ENCODE assay signal across 8 cellular contexts in the genomic region with DNA sequence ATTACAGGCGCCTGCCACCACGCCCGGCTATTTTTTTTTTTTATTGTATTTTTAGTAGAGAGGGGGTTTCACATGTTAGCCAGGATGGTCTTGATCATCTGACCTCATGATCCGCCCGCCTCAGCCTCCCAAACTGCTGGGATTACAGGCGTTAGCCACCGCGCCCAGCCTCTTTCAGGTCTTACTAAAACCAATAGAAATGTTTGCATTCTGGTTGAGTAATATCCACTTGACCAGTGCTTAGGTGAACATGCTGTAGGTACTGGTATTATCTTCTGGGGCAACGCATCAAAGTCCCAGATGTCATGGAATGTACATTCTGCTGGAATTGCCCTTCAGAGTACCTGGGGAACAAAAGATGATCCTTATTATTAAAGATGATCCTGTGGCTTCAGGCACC. TPM values are rescaled to one million over a fixed set of nuclear protein-coding genes. Genes with fewer than 3 reads are reported as not detected.
A peak's percentile ranks its signal among the peaks of the same experiment; 100 is the strongest.
DNase-seq lines count a peak whose midpoint lies in the region; ATAC-seq and TF ChIP-seq lines count a peak whose summit lies in the region.
"Not testable (repeated sequence)": the region's sequence is repeated elsewhere in the genome, so short reads cannot be mapped to it uniquely, and the experiment has no call there.
"Had no signal": no experiment of that assay in that cellular context is flagged by ENCODE, and none has a peak within 500 bp of the region (broad histone marks: within the 10 kb centered on the region; RNA-seq: fewer than 3 reads in every experiment).

No MANE protein-coding gene starts in this region.

- not testable (repeated sequence) for H3K9me3 Mint-ChIP-seq in Calu3 (ENCODE audit: low read depth, unreplicated experiment); T-helper 2 cell treated with Interferon-gamma antibody and Interleukin-4, amounts not matched to agents 5 μg/mL and 100 μg/mL, for 36 hours; activated naive CD8-positive, alpha-beta T cell (ENCODE audit: low read depth); progenitor cell of endocrine pancreas (ENCODE audit: low read depth)
- H3K9me3 Mint-ChIP-seq in naive thymus-derived CD4-positive, alpha-beta T cell = peaks cover 0 to 14% (median 0%) of the 10 kb centered on the region in 11 donors

- peaks cover 12% of the 10 kb centered on the region for H3K27me3 Mint-ChIP-seq in Calu3 (ENCODE audit: unreplicated experiment)
- not testable (repeated sequence) for H3K27me3 Mint-ChIP-seq in T-helper 2 cell treated with Interferon-gamma antibody and Interleukin-4, amounts not matched to agents 5 μg/mL and 100 μg/mL, for 36 hours (ENCODE audit: low read depth); activated naive CD8-positive, alpha-beta T cell; progenitor cell of endocrine pancreas
- peaks cover 0 to 11% (median 0%) of the 10 kb centered on the region in 5 donors for H3K27me3 Mint-ChIP-seq in naive thymus-derived CD4-positive, alpha-beta T cell

- not testable (repeated sequence) for H3K27ac Mint-ChIP-seq in Calu3 (ENCODE audit: unreplicated experiment); T-helper 2 cell treated with Interferon-gamma antibody and Interleukin-4, amounts not matched to agents 5 μg/mL and 100 μg/mL, for 36 hours; progenitor cell of endocrine pancreas
- peak overlapping the region; percentile 46 for H3K27ac Mint-ChIP-seq in activated naive CD8-positive, alpha-beta T cell
- peak overlapping the region in 5 of 9 donors; percentile 79 to 100 (median 99) for H3K27ac Mint-ChIP-seq in naive thymus-derived CD4-positive, alpha-beta T cell

- peaks cover 14 to 26% (median 16%) of the 10 kb centered on the region in 3 experiments for H3K36me3 ChIP-seq in naive thymus-derived CD4-positive, alpha-beta T cell (ENCODE audit: control insufficient read depth in 2 of 3, insufficient read depth in 3 of 3, low read length in 3 of 3)

- POLR2A ChIA-PET in naive thymus-derived CD4-positive, alpha-beta T cell (lab: Charles Lee) = interaction anchor here (0.7 to 5.2 kb wide), 6 partner anchors 8 to 308 kb away, joined by 3 to 73 read pairs (median 4); a partner anchor contains a TSS

- not testable (repeated sequence) for ATAC-seq in naive thymus-derived CD4-positive, alpha-beta T cell

- not testable (repeated sequence) for DNase-seq in Calu3; T-helper 2 cell treated with Interferon-gamma antibody and Interleukin-4, amounts not matched to agents 5 μg/mL and 100 μg/mL, for 36 hours (ENCODE audit: low spot score); naive thymus-derived CD4-positive, alpha-beta T cell; progenitor cell of endocrine pancreas (ENCODE audit: low spot score, unreplicated experiment)
- DNase-seq in NCI-H748 (lab: John Stamatoyannopoulos, UW; ENCODE audit: unreplicated experiment) = peak; percentile 7

- H3K4me1 Mint-ChIP-seq in Calu3 (ENCODE audit: low read depth, unreplicated experiment) = peaks cover 32% of the 10 kb centered on the region
- H3K4me1 Mint-ChIP-seq in T-helper 2 cell treated with Interferon-gamma antibody and Interleukin-4, amounts not matched to agents 5 μg/mL and 100 μg/mL, for 36 hours (ENCODE audit: low read depth) = peaks cover 20% of the 10 kb centered on the region
- H3K4me1 Mint-ChIP-seq in activated naive CD8-positive, alpha-beta T cell (ENCODE audit: low read depth) = peaks cover 19% of the 10 kb centered on the region
- peaks cover 6 to 34% (median 25%) of the 10 kb centered on the region in 7 donors for H3K4me1 Mint-ChIP-seq in naive thymus-derived CD4-positive, alpha-beta T cell
- H3K4me1 Mint-ChIP-seq in progenitor cell of endocrine pancreas (ENCODE audit: low read depth) = not testable (repeated sequence)

- not testable (repeated sequence) for TF ChIP-seq CTCF in 22Rv1 (IDR thresholded peaks at IDR 0.05); Calu3 (IDR thresholded peaks at IDR 0.05; ENCODE audit: unreplicated experiment); progenitor cell of endocrine pancreas (IDR thresholded peaks at IDR 0.05; ENCODE audit: unreplicated experiment)

- H3K4me3 ChIP-seq in naive thymus-derived CD4-positive, alpha-beta T cell (ENCODE audit: low read length) = not testable (repeated sequence)

- CTCF ChIA-PET in Calu3 (lab: Charles Lee) = not testable (repeated sequence)
- CTCF ChIA-PET in naive thymus-derived CD4-positive, alpha-beta T cell (lab: Charles Lee) = interaction anchor here (0.6 to 0.7 kb wide), 2 partner anchors 9 to 518 kb away, joined by 3 to 5 read pairs; a partner anchor contains a TSS

- BruUV-seq in Calu3 (replicated peaks; lab: Mats Ljungman, UMichigan) = not testable (repeated sequence)

- H3K36me3 Mint-ChIP-seq in Calu3 (ENCODE audit: insufficient read depth, unreplicated experiment) (peaks cover 70% of the 10 kb centered on the region), progenitor cell of endocrine pancreas (ENCODE audit: insufficient read depth) (peaks cover 20% of the 10 kb centered on the region)
- peaks cover 22% of the 10 kb centered on the region for H3K36me3 Mint-ChIP-seq in T-helper 2 cell treated with Interferon-gamma antibody and Interleukin-4, amounts not matched to agents 5 μg/mL and 100 μg/mL, for 36 hours (ENCODE audit: low read depth)
- H3K36me3 Mint-ChIP-seq in activated naive CD8-positive, alpha-beta T cell = not testable (repeated sequence)
- peaks cover 7 to 20% (median 17%) of the 10 kb centered on the region in 5 donors for H3K36me3 Mint-ChIP-seq in naive thymus-derived CD4-positive, alpha-beta T cell

- not testable (repeated sequence) for H3K4me1 ChIP-seq in naive thymus-derived CD4-positive, alpha-beta T cell (ENCODE audit: control insufficient read depth in 2 of 2, insufficient read depth in 2 of 2, low read length in 2 of 2)

- intact Hi-C loops in Calu3 (cut with micrococcal nuclease; ENCODE audit: unreplicated experiment) = not testable (repeated sequence)
- intact Hi-C loops in naive thymus-derived CD4-positive, alpha-beta T cell (cut with micrococcal nuclease) = loop anchor here in 1 of 2 donors (10.0 kb wide), 2 partner anchors 594 to 856 kb away; a partner anchor contains a TSS

- not testable (repeated sequence) for H3K27me3 ChIP-seq in naive thymus-derived CD4-positive, alpha-beta T cell (ENCODE audit: control insufficient read depth in 2 of 2, insufficient read depth in 2 of 2, low read length in 2 of 2)

- peak overlapping the region; percentile 99 for H3K4me3 Mint-ChIP-seq in Calu3 (ENCODE audit: low read depth, unreplicated experiment)
- H3K4me3 Mint-ChIP-seq in T-helper 2 cell treated with Interferon-gamma antibody and Interleukin-4, amounts not matched to agents 5 μg/mL and 100 μg/mL, for 36 hours = peak overlapping the region; percentile 71
- H3K4me3 Mint-ChIP-seq in activated naive CD8-positive, alpha-beta T cell; naive thymus-derived CD4-positive, alpha-beta T cell: not testable (repeated sequence)
- H3K4me3 Mint-ChIP-seq in progenitor cell of endocrine pancreas (ENCODE audit: low read depth) = peak overlapping the region; percentile 32

- H3K9me3 ChIP-seq in naive thymus-derived CD4-positive, alpha-beta T cell (ENCODE audit: control insufficient read depth in 2 of 3, low read length in 3 of 3) = not testable (repeated sequence)

- H3K27ac ChIP-seq in 22Rv1 = peak overlapping the region; percentile 23; the same call in 1 of the 2 replicates
- H3K27ac ChIP-seq in naive thymus-derived CD4-positive, alpha-beta T cell (ENCODE audit: low read depth, low read length) = not testable (repeated sequence)

RNA-seq across cellular contexts. Expression of a gene that starts 8.5 kb away (rescaled TPM):
- total RNA-seq in Calu3 (2022) (75.9 and 83.3 TPM in 2 replicates), progenitor cell of endocrine pancreas (67.6 and 67.7 TPM in 2 replicates)
- total RNA-seq in naive thymus-derived CD4-positive, alpha-beta T cell = 10 to 100 TPM; 37.7 to 63.0 (median 55.1) TPM
- 10 to 100 TPM; 75.1 to 76.4 TPM for polyA plus RNA-seq in naive thymus-derived CD4-positive, alpha-beta T cell

RNA-seq across cellular contexts. Expression of a gene that starts 17.5 kb away (rescaled TPM):
- 45.1 TPM in 2 replicates for total RNA-seq in Calu3 (2022)
- total RNA-seq in naive thymus-derived CD4-positive, alpha-beta T cell = 10 to 100 TPM; 25.4 to 59.6 (median 38.8) TPM
- 10 to 100 TPM; 23.5 to 30.7 TPM for polyA plus RNA-seq in naive thymus-derived CD4-positive, alpha-beta T cell
- 44.7 and 47.5 TPM in 2 replicates for total RNA-seq in progenitor cell of endocrine pancreas

RNA-seq across cellular contexts. Expression of a gene that starts 17.6 kb away (rescaled TPM):
- total RNA-seq in Calu3 (2022) = 75.8 and 79.9 TPM in 2 replicates
- 10 to 100 TPM; 48.7 to 85.7 (median 68.5) TPM for total RNA-seq in naive thymus-derived CD4-positive, alpha-beta T cell
- 10 to 100 TPM; 62.2 to 68.8 TPM for polyA plus RNA-seq in naive thymus-derived CD4-positive, alpha-beta T cell
- 77.7 and 78.9 TPM in 2 replicates for total RNA-seq in progenitor cell of endocrine pancreas

RNA-seq across cellular contexts. Expression of a gene that starts 35.4 kb away (rescaled TPM):
- total RNA-seq in Calu3 (2022) (2.8 and 2.9 TPM in 2 replicates), progenitor cell of endocrine pancreas (3.1 and 4.0 TPM in 2 replicates)
- 1 to 10 TPM; 2.1 to 5.0 (median 3.3) TPM for total RNA-seq in naive thymus-derived CD4-positive, alpha-beta T cell
- under 1 TPM in 1 of 2 donors, not detected in 1; 0.15 TPM for polyA plus RNA-seq in naive thymus-derived CD4-positive, alpha-beta T cell
- total RNA-seq: G401 had no signal

RNA-seq across cellular contexts. Expression of a gene that starts 44.1 kb away (rescaled TPM):
- total RNA-seq in Calu3 (2022) = 54.2 and 59.8 TPM in 2 replicates
- total RNA-seq in naive thymus-derived CD4-positive, alpha-beta T cell = 10 to 100 TPM; 28.5 to 47.6 (median 37.8) TPM
- 10 to 100 TPM; 10.5 to 20.9 TPM for polyA plus RNA-seq in naive thymus-derived CD4-positive, alpha-beta T cell
- 26.0 and 26.9 TPM in 2 replicates for total RNA-seq in progenitor cell of endocrine pancreas
